Comparison of ENCODE assay signal across 2 cellular contexts in genomic region chr1:82445827-82446226, GRCh38.
TF ChIP-seq lines count a peak whose summit lies in the region.

No MANE protein-coding gene starts in this region.

TF ChIP-seq in IMR-90, 13 proteins besides CTCF, POLR2A, EP300 and RAD21:
- peak; percentile 42 for TF ChIP-seq CEBPB (IDR thresholded peaks at IDR 0.05; ENCODE audit: low read depth, low read length)
- no peak for TF ChIP-seq BHLHE40 (IDR thresholded peaks at IDR 0.05; ENCODE audit: low read depth, low read length)
- TF ChIP-seq NFE2L2 (IDR thresholded peaks at IDR 0.05; ENCODE audit: low read depth, low read length): no peak
- TF ChIP-seq FOS (IDR thresholded peaks at IDR 0.05; ENCODE audit: low read depth, low read length): no peak
TF ChIP-seq in IMR-90: peak in this region for 1.

TF ChIP-seq in H1, 55 proteins besides CTCF, POLR2A, EP300 and RAD21:
- TF ChIP-seq CEBPB (IDR thresholded peaks at IDR 0.05; ENCODE audit: low read depth, low read length) (peak; percentile 68; the same call in 1 of the 2 replicates), SRF (IDR thresholded peaks at IDR 0.05; ENCODE audit: low read depth, low read length) (no peak), CTBP2 (IDR thresholded peaks at IDR 0.05; ENCODE audit: borderline replicate concordance, insufficient read depth, insufficient read length, low read length) (no peak)
- TF ChIP-seq, protein P1, sequence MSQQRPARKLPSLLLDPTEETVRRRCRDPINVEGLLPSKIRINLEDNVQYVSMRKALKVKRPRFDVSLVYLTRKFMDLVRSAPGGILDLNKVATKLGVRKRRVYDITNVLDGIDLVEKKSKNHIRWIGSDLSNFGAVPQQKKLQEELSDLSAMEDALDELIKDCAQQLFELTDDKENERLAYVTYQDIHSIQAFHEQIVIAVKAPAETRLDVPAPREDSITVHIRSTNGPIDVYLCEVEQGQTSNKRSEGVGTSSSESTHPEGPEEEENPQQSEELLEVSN (IDR thresholded peaks at IDR 0.05): no peak
